Comparison of ENCODE assay signal across 11 cellular contexts in the genomic region with DNA sequence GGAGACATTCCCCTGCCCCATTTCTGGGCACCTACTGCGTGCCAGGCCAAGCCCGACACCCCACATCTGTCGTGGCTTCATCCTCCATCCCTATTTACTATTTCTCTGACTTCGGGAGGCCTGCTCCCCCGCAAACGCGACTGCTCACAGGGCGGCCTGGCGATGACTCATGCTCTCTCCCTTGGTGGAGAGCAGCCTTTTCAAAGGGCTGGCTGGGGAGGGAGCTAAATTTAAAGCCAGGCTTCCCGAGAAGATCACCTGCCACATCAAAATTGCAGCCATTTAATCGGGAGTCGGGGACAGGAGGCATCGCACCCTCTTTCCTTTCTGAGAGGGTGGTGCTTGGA. TPM values are rescaled to one million over a fixed set of nuclear protein-coding genes. Genes with fewer than 3 reads are reported as not detected.
DNase-seq lines count a peak whose midpoint lies in the region; ATAC-seq, FAIRE-seq and TF ChIP-seq lines count a peak whose summit lies in the region.
"Had no signal": no experiment of that assay in that cellular context is flagged by ENCODE, and none has a peak within 500 bp of the region (broad histone marks: within the 10 kb centered on the region; RNA-seq: fewer than 3 reads in every experiment).

No MANE protein-coding gene starts in this region.

- ATAC-seq in activated CD8-positive, alpha-beta T cell treated with anti-CD3 and anti-CD28 coated beads for 36 hours = peak; percentile 48
- no peak for ATAC-seq in activated CD8-positive, alpha-beta T cell treated with anti-CD3 and anti-CD28 coated beads, Interleukin-2, amount 10 ng/mL, durations not matched to agents 7 days and 5 days

- no peak overlapping the region for H3K4me3 Mint-ChIP-seq in activated CD8-positive, alpha-beta T cell treated with anti-CD3 and anti-CD28 coated beads for 36 hours
- no peak overlapping the region for H3K4me3 Mint-ChIP-seq in activated CD8-positive, alpha-beta T cell treated with anti-CD3 and anti-CD28 coated beads, Interleukin-2, amount 10 ng/mL, durations not matched to agents 7 days and 5 days
- H3K4me3 Mint-ChIP-seq in glutamatergic neuron (ENCODE audit: unreplicated experiment) (no peak overlapping the region), endothelial cell (ENCODE audit: unreplicated experiment) (no peak overlapping the region)
- H3K4me3 Mint-ChIP-seq: CD4-positive, alpha-beta T cell; immature natural killer cell had no signal

- peak; percentile 68 for FAIRE-seq in urothelium cell line (lab: Jason Lieb, UNC)

- DNase-seq in activated CD8-positive, alpha-beta T cell treated with anti-CD3 and anti-CD28 coated beads for 36 hours = peak; percentile 59
- DNase-seq in activated CD8-positive, alpha-beta T cell treated with anti-CD3 and anti-CD28 coated beads, Interleukin-2, amount 10 ng/mL, durations not matched to agents 7 days and 5 days = no peak
- DNase-seq in SHP77 (lab: John Stamatoyannopoulos, UW) (peak; percentile 77 to 79), glutamatergic neuron (peak; percentile 47), urothelium cell line (ENCODE audit: low spot score) (peak; percentile 87), endothelial cell (ENCODE audit: low spot score) (no peak), NCI-H1092 treated with DMSO at 0.1 percent for 48 hours (lab: John Stamatoyannopoulos, UW) (no peak), NCI-H128 (lab: John Stamatoyannopoulos, UW; ENCODE audit: unreplicated experiment) (no peak)
- DNase-seq: CD4-positive, alpha-beta T cell; immature natural killer cell; stimulated activated CD4-positive, alpha-beta T cell treated with anti-CD3 and anti-CD28 coated beads, Interleukin-4, amount 100 ng/mL, for 1 hour had no signal

- peaks cover 4% of the 10 kb centered on the region for H3K4me1 Mint-ChIP-seq in activated CD8-positive, alpha-beta T cell treated with anti-CD3 and anti-CD28 coated beads for 36 hours (ENCODE audit: low read depth)
- H3K4me1 Mint-ChIP-seq in activated CD8-positive, alpha-beta T cell treated with anti-CD3 and anti-CD28 coated beads, Interleukin-2, amount 10 ng/mL, durations not matched to agents 7 days and 5 days (ENCODE audit: low read depth) = no peaks in the 10 kb centered on the region
- H3K4me1 Mint-ChIP-seq in glutamatergic neuron (ENCODE audit: low read depth, unreplicated experiment) = peaks cover 13% of the 10 kb centered on the region
- no peaks in the 10 kb centered on the region for H3K4me1 Mint-ChIP-seq in endothelial cell (ENCODE audit: unreplicated experiment)
- H3K4me1 Mint-ChIP-seq: immature natural killer cell had no signal

- TF ChIP-seq CTCF in activated CD8-positive, alpha-beta T cell treated with anti-CD3 and anti-CD28 coated beads for 36 hours (IDR thresholded peaks at IDR 0.05) = no peak
- TF ChIP-seq CTCF in glutamatergic neuron (IDR thresholded peaks at IDR 0.05; ENCODE audit: partially characterized antibody, unreplicated experiment) (no peak), endothelial cell (IDR thresholded peaks at IDR 0.05; ENCODE audit: unreplicated experiment) (no peak)

- intact Hi-C loops in activated CD8-positive, alpha-beta T cell treated with anti-CD3 and anti-CD28 coated beads for 36 hours (cut with micrococcal nuclease) = no loop called here

- H3K27ac Mint-ChIP-seq in activated CD8-positive, alpha-beta T cell treated with anti-CD3 and anti-CD28 coated beads for 36 hours = no peak overlapping the region
- no peak overlapping the region for H3K27ac Mint-ChIP-seq in activated CD8-positive, alpha-beta T cell treated with anti-CD3 and anti-CD28 coated beads, Interleukin-2, amount 10 ng/mL, durations not matched to agents 7 days and 5 days
- H3K27ac Mint-ChIP-seq in glutamatergic neuron (ENCODE audit: unreplicated experiment) (no peak overlapping the region), endothelial cell (ENCODE audit: unreplicated experiment) (no peak overlapping the region)
- H3K27ac Mint-ChIP-seq: CD4-positive, alpha-beta T cell; immature natural killer cell had no signal

- CTCF ChIA-PET in activated CD8-positive, alpha-beta T cell treated with anti-CD3 and anti-CD28 coated beads for 36 hours (lab: Charles Lee) = no interaction called here
- CTCF ChIA-PET in activated CD8-positive, alpha-beta T cell treated with anti-CD3 and anti-CD28 coated beads, Interleukin-2, amount 10 ng/mL, durations not matched to agents 7 days and 5 days (lab: Charles Lee) = interaction anchor here (0.6 to 1.3 kb wide), 2 partner anchors 120 to 344 kb away, joined by 3 read pairs; no protein-coding TSS in a partner anchor

- peaks cover 7% of the 10 kb centered on the region for H3K27me3 Mint-ChIP-seq in activated CD8-positive, alpha-beta T cell treated with anti-CD3 and anti-CD28 coated beads for 36 hours
- H3K27me3 Mint-ChIP-seq in activated CD8-positive, alpha-beta T cell treated with anti-CD3 and anti-CD28 coated beads, Interleukin-2, amount 10 ng/mL, durations not matched to agents 7 days and 5 days (ENCODE audit: low read depth) = peaks cover 4% of the 10 kb centered on the region
- peaks cover 7% of the 10 kb centered on the region for H3K27me3 Mint-ChIP-seq in glutamatergic neuron (ENCODE audit: unreplicated experiment)
- H3K27me3 Mint-ChIP-seq in endothelial cell (ENCODE audit: unreplicated experiment) = no peaks in the 10 kb centered on the region

- H3K9me3 Mint-ChIP-seq in activated CD8-positive, alpha-beta T cell treated with anti-CD3 and anti-CD28 coated beads for 36 hours = no peaks in the 10 kb centered on the region
- no peaks in the 10 kb centered on the region for H3K9me3 Mint-ChIP-seq in activated CD8-positive, alpha-beta T cell treated with anti-CD3 and anti-CD28 coated beads, Interleukin-2, amount 10 ng/mL, durations not matched to agents 7 days and 5 days (ENCODE audit: insufficient read depth)
- no peaks in the 10 kb centered on the region for H3K9me3 Mint-ChIP-seq in glutamatergic neuron (ENCODE audit: unreplicated experiment)
- H3K9me3 Mint-ChIP-seq in endothelial cell (ENCODE audit: unreplicated experiment) = no peaks in the 10 kb centered on the region
- H3K9me3 Mint-ChIP-seq: CD4-positive, alpha-beta T cell; immature natural killer cell had no signal

- H3K36me3 Mint-ChIP-seq in activated CD8-positive, alpha-beta T cell treated with anti-CD3 and anti-CD28 coated beads for 36 hours (ENCODE audit: low read depth) = no peaks in the 10 kb centered on the region
- H3K36me3 Mint-ChIP-seq in activated CD8-positive, alpha-beta T cell treated with anti-CD3 and anti-CD28 coated beads, Interleukin-2, amount 10 ng/mL, durations not matched to agents 7 days and 5 days (ENCODE audit: low read depth) = no peaks in the 10 kb centered on the region
- H3K36me3 Mint-ChIP-seq in glutamatergic neuron (ENCODE audit: unreplicated experiment) (no peaks in the 10 kb centered on the region), endothelial cell (ENCODE audit: low read depth, unreplicated experiment) (no peaks in the 10 kb centered on the region)
- H3K36me3 Mint-ChIP-seq: immature natural killer cell had no signal

- POLR2A ChIA-PET in activated CD8-positive, alpha-beta T cell treated with anti-CD3 and anti-CD28 coated beads for 36 hours (lab: Charles Lee) = no interaction called here
- POLR2A ChIA-PET in activated CD8-positive, alpha-beta T cell treated with anti-CD3 and anti-CD28 coated beads, Interleukin-2, amount 10 ng/mL, durations not matched to agents 7 days and 5 days (lab: Charles Lee) = no interaction called here

RNA-seq across cellular contexts. Expression of a gene that starts 24.9 kb away (rescaled TPM):
- total RNA-seq in activated CD8-positive, alpha-beta T cell treated with anti-CD3 and anti-CD28 coated beads for 36 hours = not detected
- not detected for total RNA-seq in activated CD8-positive, alpha-beta T cell treated with anti-CD3 and anti-CD28 coated beads, Interleukin-2, amount 10 ng/mL, durations not matched to agents 7 days and 5 days
- total RNA-seq in glutamatergic neuron (ENCODE audit: unreplicated experiment) = 3.2 TPM
- 6.5 TPM for total RNA-seq in endothelial cell (ENCODE audit: unreplicated experiment)
- total RNA-seq: CD4-positive, alpha-beta T cell had no signal

Comparison
In these comparisons a context has a peak if more than half of its experiments do, and no peak if none do; other contexts are left out.
1. DNase-seq: peak in activated CD8-positive, alpha-beta T cell treated with anti-CD3 and anti-CD28 coated beads for 36 hours (single experiment), SHP77 (2 of 2), glutamatergic neuron (single experiment) and urothelium cell line (single experiment); none in activated CD8-positive, alpha-beta T cell treated with anti-CD3 and anti-CD28 coated beads, Interleukin-2, amount 10 ng/mL, durations not matched to agents 7 days and 5 days (single experiment), endothelial cell (single experiment), NCI-H1092 treated with DMSO at 0.1 percent for 48 hours (single experiment) and NCI-H128 (single experiment).